ENCODE assay signal across 8 cellular contexts in genomic region chr4:127997534-127998388, GRCh38.
DNase-seq lines count a peak whose midpoint lies in the region; ATAC-seq and TF ChIP-seq lines count a peak whose summit lies in the region.

No MANE protein-coding gene starts in this region.

- H3K4me1 Mint-ChIP-seq in effector memory CD8-positive, alpha-beta T cell (ENCODE audit: low read depth in 2 of 2) = peaks cover 7 to 30% of the 10 kb centered on the region in 2 donors
- H3K4me1 Mint-ChIP-seq in stimulated activated memory B cell treated with anti-CD40 and anti-IgM and Interleukin-4, amounts not matched to agents 10 μg/mL and 1 μg/mL and 100 μg/mL, for 72 hours = peaks cover 22% of the 10 kb centered on the region

- H3K9ac ChIP-seq in OCI-LY3 (ENCODE audit: low read length) = no peak overlapping the region

- no peaks in the 10 kb centered on the region for H3K9me3 ChIP-seq in OCI-LY3 (ENCODE audit: insufficient read depth, low read length)

- H3K4me3 ChIP-seq in AG09309 (ENCODE audit: control insufficient read depth, low read depth, low read length) (no peak overlapping the region), OCI-LY3 (ENCODE audit: low read length) (peak overlapping the region; percentile 37; the same call in 1 of the 2 replicates)

- TF ChIP-seq CTCF in AG09309 (IDR thresholded peaks at IDR 0.05; ENCODE audit: control insufficient read depth, insufficient read depth, low read depth, low read length, missing control alignments) (peak; percentile 28), OCI-LY3 (IDR thresholded peaks at IDR 0.05; ENCODE audit: low read depth, low read length) (peak; percentile 74)

- H2AFZ ChIP-seq in OCI-LY3 (ENCODE audit: low read depth, low read length) = no peak overlapping the region

- no peaks in the 10 kb centered on the region for H4K20me1 ChIP-seq in OCI-LY3 (ENCODE audit: insufficient read depth, low read length)

- H3K27me3 Mint-ChIP-seq in effector memory CD8-positive, alpha-beta T cell = no peaks in the 10 kb centered on the region
- H3K27me3 Mint-ChIP-seq in stimulated activated memory B cell treated with anti-CD40 and anti-IgM and Interleukin-4, amounts not matched to agents 10 μg/mL and 1 μg/mL and 100 μg/mL, for 72 hours = no peaks in the 10 kb centered on the region

- peak overlapping the region; percentile 61 for H3K27ac ChIP-seq in OCI-LY3 (ENCODE audit: low read length)

- peaks cover 22% of the 10 kb centered on the region for H3K4me1 ChIP-seq in OCI-LY3 (ENCODE audit: low read length)

- peaks cover 11% of the 10 kb centered on the region for H3K36me3 ChIP-seq in OCI-LY3 (replicated peaks; ENCODE audit: low read depth, low read length)

- no peaks in the 10 kb centered on the region for H3K9me3 Mint-ChIP-seq in effector memory CD8-positive, alpha-beta T cell
- H3K9me3 Mint-ChIP-seq in stimulated activated memory B cell treated with anti-CD40 and anti-IgM and Interleukin-4, amounts not matched to agents 10 μg/mL and 1 μg/mL and 100 μg/mL, for 72 hours = peaks cover 7% of the 10 kb centered on the region

- no peak overlapping the region for H3K4me3 Mint-ChIP-seq in effector memory CD8-positive, alpha-beta T cell
- no peak overlapping the region for H3K4me3 Mint-ChIP-seq in stimulated activated memory B cell treated with anti-CD40 and anti-IgM and Interleukin-4, amounts not matched to agents 10 μg/mL and 1 μg/mL and 100 μg/mL, for 72 hours

- no peaks in the 10 kb centered on the region for H3K79me2 ChIP-seq in OCI-LY3 (ENCODE audit: low read length)

- H3K27ac Mint-ChIP-seq in effector memory CD8-positive, alpha-beta T cell = peak overlapping the region; percentile 19 to 87
- H3K27ac Mint-ChIP-seq in stimulated activated memory B cell treated with anti-CD40 and anti-IgM and Interleukin-4, amounts not matched to agents 10 μg/mL and 1 μg/mL and 100 μg/mL, for 72 hours = peak overlapping the region; percentile 72

- H3K27me3 ChIP-seq in OCI-LY3 (ENCODE audit: low read depth, low read length) = no peaks in the 10 kb centered on the region

- H3K4me2 ChIP-seq in OCI-LY3 (ENCODE audit: low read length) = peak overlapping the region; percentile 62

- H3K36me3 Mint-ChIP-seq in effector memory CD8-positive, alpha-beta T cell (ENCODE audit: insufficient read depth) = peaks cover 21% of the 10 kb centered on the region
- peaks cover 47% of the 10 kb centered on the region for H3K36me3 Mint-ChIP-seq in stimulated activated memory B cell treated with anti-CD40 and anti-IgM and Interleukin-4, amounts not matched to agents 10 μg/mL and 1 μg/mL and 100 μg/mL, for 72 hours

- DNase-seq in AG09309 (ENCODE audit: low read depth) (peak; percentile 14), NCI-H1694 treated with DMSO at 0.1 percent for 48 hours (lab: John Stamatoyannopoulos, UW) (no peak), NCI-H128 (lab: John Stamatoyannopoulos, UW; ENCODE audit: unreplicated experiment) (no peak)
- DNase-seq in effector memory CD8-positive, alpha-beta T cell = no peak

- ATAC-seq in GM18861 (IDR thresholded peaks at IDR 0.05; ENCODE audit: unreplicated experiment) (peak; percentile 99), HG02938 (IDR thresholded peaks at IDR 0.05; ENCODE audit: unreplicated experiment) (peak; percentile 98)
- ATAC-seq in effector memory CD8-positive, alpha-beta T cell (replicated peaks) = peak; percentile 52
- peak; percentile 89 for ATAC-seq in stimulated activated memory B cell treated with anti-CD40 and anti-IgM and Interleukin-4, amounts not matched to agents 10 μg/mL and 1 μg/mL and 100 μg/mL, for 72 hours
